26 cellular contexts compared by ENCODE assay signal in genomic region chr11:125600663-125601062, GRCh38. TPM values are rescaled to one million over a fixed set of nuclear protein-coding genes. Genes with fewer than 3 reads are reported as not detected.
DNase-seq lines count a peak whose midpoint lies in the region; ATAC-seq, FAIRE-seq and TF ChIP-seq lines count a peak whose summit lies in the region.
"Had no signal": no experiment of that assay in that cellular context is flagged by ENCODE, and none has a peak within 500 bp of the region (broad histone marks: within the 10 kb centered on the region; RNA-seq: fewer than 3 reads in every experiment).

No MANE protein-coding gene starts in this region.

- TF ChIP-seq CTCF in HepG2 (CRISPR knock-in tag; IDR thresholded peaks at IDR 0.05) (no peak), right lobe of liver (IDR thresholded peaks at IDR 0.05) (no peak), astrocyte (IDR thresholded peaks at IDR 0.05; ENCODE audit: insufficient read depth, low read depth, low read length) (no peak)

- TF ChIP-seq POLR2A in HepG2 (IDR thresholded peaks at IDR 0.05; ENCODE audit: insufficient read depth in 1 of 2, low read depth in 2 of 2, low read length in 2 of 2) (no peak), right lobe of liver (IDR thresholded peaks at IDR 0.05) (no peak)

- H3K27ac Mint-ChIP-seq in astrocyte (ENCODE audit: unreplicated experiment), result peak overlapping the region; percentile 41
- H3K27ac Mint-ChIP-seq: CD4-positive, alpha-beta T cell had no signal

- peaks cover 3% of the 10 kb centered on the region for H3K4me1 Mint-ChIP-seq in astrocyte (ENCODE audit: low read depth, unreplicated experiment)
- H3K4me1 Mint-ChIP-seq: CD14-positive monocyte had no signal

- no peak for TF ChIP-seq RAD21 in HepG2 (CRISPR knock-in tag; IDR thresholded peaks at IDR 0.05)

- H3K27me3 Mint-ChIP-seq in astrocyte (ENCODE audit: low read depth, unreplicated experiment), result no peaks in the 10 kb centered on the region
- H3K27me3 Mint-ChIP-seq: CD4-positive, alpha-beta T cell; CD8-positive, alpha-beta memory T cell had no signal

- POLR2A ChIA-PET in HepG2 (lab: Yijun Ruan, JAX), result no interaction called here

- intact Hi-C loops in HepG2 (cut with micrococcal nuclease; ENCODE audit: unreplicated experiment), result no loop called here
- intact Hi-C loops in right lobe of liver (cut with DNase I), result no loop called here

- H3K9me3 ChIP-seq in HepG2 (ENCODE audit: low read length) (no peaks in the 10 kb centered on the region), right lobe of liver (no peaks in the 10 kb centered on the region), astrocyte (ENCODE audit: insufficient read depth, low read depth, low read length) (no peaks in the 10 kb centered on the region), endocrine pancreas (ENCODE audit: control insufficient read depth, low read length) (no peaks in the 10 kb centered on the region)
- H3K9me3 ChIP-seq: A549; BE2C; BLaER1 treated with 17β-estradiol and CSF1 and Interleukin-3, amounts not matched to agents 10 nM and 100 nM; HAP-1 had no signal

- peaks cover 4% of the 10 kb centered on the region for H3K36me3 Mint-ChIP-seq in astrocyte (ENCODE audit: low read depth, unreplicated experiment)

- FAIRE-seq in HepG2 (lab: Jason Lieb, UNC), result no peak
- no peak for FAIRE-seq in astrocyte (lab: Jason Lieb, UNC)
- FAIRE-seq: A549, D721Med, GM12891, GM18507, H54 had no signal

- in situ Hi-C loops in HepG2 (cut with HindIII; ENCODE audit: extremely low pct_ligation_motif_present, low pct_unique_long_range_greater_than_20kb), result no loop called here

- TF ChIP-seq EP300 in HepG2 (IDR thresholded peaks at IDR 0.05; ENCODE audit: low read depth in 2 of 2, low read length in 2 of 2), result no peak
- TF ChIP-seq EP300 in HepG2 (CRISPR knock-in tag; IDR thresholded peaks at IDR 0.05; ENCODE audit: borderline replicate concordance), result no peak

- DNase-seq in HepG2 (ENCODE audit: low spot score) (no peak), right lobe of liver (no peak), astrocyte (ENCODE audit: low read depth) (no peak), MV-4-11 (lab: John Stamatoyannopoulos, UW) (no peak)
- DNase-seq: 8988T; ACHN; AML-193; BE2C; CD4-positive, alpha-beta T cell; CD8-positive, alpha-beta memory T cell; DMS 273 treated with DMSO at 0.1 percent for 48 hours; DMS79; EL; GDM1; GOT3 had no signal

- H4K20me1 ChIP-seq in HepG2 (ENCODE audit: insufficient read depth, low read length) (no peaks in the 10 kb centered on the region), astrocyte (ENCODE audit: insufficient read depth, low read length) (peaks cover 50% of the 10 kb centered on the region)

- no peak overlapping the region for H3K4me2 ChIP-seq in HepG2 (ENCODE audit: low read depth, low read length)
- H3K4me2 ChIP-seq in astrocyte (ENCODE audit: low read length), result no peak overlapping the region
- H3K4me2 ChIP-seq: A549; BLaER1 treated with 17β-estradiol and CSF1 and Interleukin-3, amounts not matched to agents 10 nM and 100 nM had no signal

- H3K27me3 ChIP-seq in HepG2 (ENCODE audit: control insufficient read depth in 1 of 2, insufficient read depth in 2 of 2, low read length in 2 of 2) (no peaks in the 10 kb centered on the region), right lobe of liver (no peaks in the 10 kb centered on the region), astrocyte (ENCODE audit: insufficient read depth, low read length) (no peaks in the 10 kb centered on the region), endocrine pancreas (ENCODE audit: control insufficient read depth, insufficient read depth, low read length) (no peaks in the 10 kb centered on the region)
- H3K27me3 ChIP-seq: BE2C; BLaER1 treated with 17β-estradiol and CSF1 and Interleukin-3, amounts not matched to agents 10 nM and 100 nM had no signal

- peaks cover 11% of the 10 kb centered on the region for H3K4me1 ChIP-seq in HepG2 (ENCODE audit: insufficient read depth, low read length)
- no peaks in the 10 kb centered on the region for H3K4me1 ChIP-seq in right lobe of liver
- no peaks in the 10 kb centered on the region for H3K4me1 ChIP-seq in astrocyte (ENCODE audit: insufficient read depth, low read length)
- H3K4me1 ChIP-seq in endocrine pancreas (ENCODE audit: control insufficient read depth, insufficient read depth, low read length), result peaks cover 5% of the 10 kb centered on the region
- H3K4me1 ChIP-seq: A549, BE2C, HAP-1 had no signal

- H3K79me2 ChIP-seq in HepG2 (ENCODE audit: insufficient read depth, low read length) (peaks cover 17% of the 10 kb centered on the region), astrocyte (ENCODE audit: insufficient read depth, low read length) (peaks cover 41% of the 10 kb centered on the region)

- H3K4me3 ChIP-seq in HepG2 (replicated peaks in 1 of 3; ENCODE audit: insufficient read depth in 1 of 3, low read depth in 2 of 3, low read length in 3 of 3) (no peak overlapping the region), right lobe of liver (no peak overlapping the region), astrocyte (ENCODE audit: insufficient read depth, low read depth, low read length) (no peak overlapping the region), endocrine pancreas (ENCODE audit: control insufficient read depth, insufficient read depth, low read length) (no peak overlapping the region)
- H3K4me3 ChIP-seq: A549; BLaER1 treated with 17β-estradiol and CSF1 and Interleukin-3, amounts not matched to agents 10 nM and 100 nM; HAP-1 had no signal

- 100% methylated on average over 2 of the region's 2 CpGs for WGBS in HepG2 (ENCODE audit: low lambda C conversion rate)
- WGBS in right lobe of liver (ENCODE audit: insufficient coverage, low coverage, low lambda C conversion rate, missing lambda C conversion rate), result 94% methylated on average over 2 of the region's 2 CpGs

- no peak for ATAC-seq in HepG2
- no peak for ATAC-seq in right lobe of liver
- no peak for ATAC-seq in GM19324 (IDR thresholded peaks at IDR 0.05; ENCODE audit: low FRiP score, unreplicated experiment)
- ATAC-seq in HG03025 (IDR thresholded peaks at IDR 0.05; ENCODE audit: low FRiP score, unreplicated experiment), result no peak
- ATAC-seq: A549 had no signal

- H2AFZ ChIP-seq in HepG2 (ENCODE audit: low read length), result no peak overlapping the region
- no peak overlapping the region for H2AFZ ChIP-seq in astrocyte (ENCODE audit: low read depth, low read length)

- H3K27ac ChIP-seq in HepG2 (ENCODE audit: extremely low read length, insufficient read depth, low read length), result no peak overlapping the region
- H3K27ac ChIP-seq in right lobe of liver, result no peak overlapping the region
- no peak overlapping the region for H3K27ac ChIP-seq in astrocyte (ENCODE audit: low read depth, low read length)
- H3K27ac ChIP-seq: A549; BLaER1 treated with 17β-estradiol and CSF1 and Interleukin-3, amounts not matched to agents 10 nM and 100 nM had no signal

- H3K9me3 Mint-ChIP-seq in astrocyte (ENCODE audit: unreplicated experiment), result no peaks in the 10 kb centered on the region
- H3K9me3 Mint-ChIP-seq: CD4-positive, alpha-beta T cell; CD8-positive, alpha-beta memory T cell had no signal

- peaks cover 22 to 69% of the 10 kb centered on the region in 2 experiments for H3K36me3 ChIP-seq in HepG2 (replicated peaks in 1 of 2; ENCODE audit: control insufficient read depth in 1 of 2, insufficient read depth in 2 of 2, low read length in 2 of 2)
- peaks cover 0 to 89% (median 36%) of the 10 kb centered on the region in 4 donors for H3K36me3 ChIP-seq in right lobe of liver
- peaks cover 54% of the 10 kb centered on the region for H3K36me3 ChIP-seq in astrocyte (ENCODE audit: insufficient read depth, low read length)
- H3K36me3 ChIP-seq in endocrine pancreas (ENCODE audit: control insufficient read depth, insufficient read depth, low read length), result peaks cover 9% of the 10 kb centered on the region

- no peak overlapping the region for H3K4me3 Mint-ChIP-seq in astrocyte (ENCODE audit: unreplicated experiment)
- H3K4me3 Mint-ChIP-seq: CD14-positive monocyte; CD4-positive, alpha-beta T cell; CD8-positive, alpha-beta memory T cell had no signal

- H3K9ac ChIP-seq in HepG2 (ENCODE audit: insufficient read depth, low read depth, low read length), result no peak overlapping the region
- no peak overlapping the region for H3K9ac ChIP-seq in astrocyte (ENCODE audit: low read length)
- peak overlapping the region; percentile 13 for H3K9ac ChIP-seq in endocrine pancreas (ENCODE audit: control insufficient read depth, insufficient read depth, low read length)
- H3K9ac ChIP-seq: BLaER1 treated with 17β-estradiol and CSF1 and Interleukin-3, amounts not matched to agents 10 nM and 100 nM had no signal

- BruUV-seq in HepG2 (replicated peaks; lab: Mats Ljungman, UMichigan), result no TSS peak

- CTCF ChIA-PET in HepG2 (lab: Yijun Ruan, JAX; ENCODE audit: low intra/inter-chr PET ratio, low total read pairs), result no interaction called here

RNA-seq across cellular contexts. Expression of gene STT3A, which starts 8.0 kb away (rescaled TPM):
- total RNA-seq in HepG2 (2016; rRNA removed; fragmentation: Illumina TruSeq; extraction: Trizol) (141 and 229 TPM in 2 replicates), right lobe of liver (100 to 1,000 TPM in 1 of 6 experiments, 10 to 100 TPM in 5; 73.3 to 108 (median 86.8) TPM), astrocyte (232 and 258 TPM in 2 replicates)
- total RNA-seq in HepG2 (2016; cell fraction: cytosol; rRNA removed; fragmentation: Illumina TruSeq; extraction: Trizol; ENCODE audit: low read depth), result 15.9 and 18.0 TPM in 2 replicates
- 132 and 230 TPM in 2 replicates for total RNA-seq in HepG2 (2016; cell fraction: insoluble cytoplasmic fraction; rRNA removed; fragmentation: Illumina TruSeq; extraction: Trizol)
- 41.6 and 47.1 TPM in 2 replicates for total RNA-seq in HepG2 (2016; cell fraction: membrane; rRNA removed; fragmentation: Illumina TruSeq; extraction: Trizol)
- 206 and 227 TPM in 2 replicates for total RNA-seq in HepG2 (2016; cell fraction: nucleus; rRNA removed; fragmentation: Illumina TruSeq; extraction: Trizol)
- polyA plus RNA-seq in HepG2 (2011; rRNA removed), result 314 and 319 TPM in 2 replicates
- 246 and 346 TPM in 2 replicates for polyA plus RNA-seq in HepG2 (2011; cell fraction: cytosol; rRNA removed)
- 97.8 and 129 TPM in 2 replicates for polyA plus RNA-seq in HepG2 (2011; cell fraction: nucleus; rRNA removed)
- 235 and 247 TPM in 2 replicates for polyA plus RNA-seq in HepG2 (2012)
- polyA plus RNA-seq in HepG2 (2016; cell fraction: cytosol; fragmentation: Illumina TruSeq; extraction: Trizol; ENCODE audit: low read depth), result 17.5 and 22.3 TPM in 2 replicates
- 131 and 134 TPM in 2 replicates for polyA plus RNA-seq in HepG2 (2016; cell fraction: insoluble cytoplasmic fraction; fragmentation: Illumina TruSeq; extraction: Trizol; ENCODE audit: low read depth)
- 31.9 and 40.3 TPM in 2 replicates for polyA plus RNA-seq in HepG2 (2016; cell fraction: membrane; fragmentation: Illumina TruSeq; extraction: Trizol; ENCODE audit: low read depth)
- 266 and 272 TPM in 2 replicates for polyA plus RNA-seq in HepG2 (2016; cell fraction: nucleus; fragmentation: Illumina TruSeq; extraction: Trizol; ENCODE audit: insufficient read depth, low read depth)
- 944 and 2,048 TPM in 2 replicates for polyA minus RNA-seq in HepG2 (2011; rRNA and poly(A)+ RNA removed; ENCODE audit: low replicate concordance)
- 324 and 343 TPM in 2 replicates for polyA minus RNA-seq in HepG2 (2011; cell fraction: cytosol; rRNA and poly(A)+ RNA removed)
- polyA minus RNA-seq in HepG2 (2011; cell fraction: nucleus; rRNA and poly(A)+ RNA removed), result 233 and 287 TPM in 2 replicates

RNA-seq across cellular contexts. Expression of gene CHEK1, which starts 24.3 kb away (rescaled TPM):
- total RNA-seq in HepG2 (2016; rRNA removed; fragmentation: Illumina TruSeq; extraction: Trizol) (83.2 and 152 TPM in 2 replicates), right lobe of liver (1 to 10 TPM in 4 of 6 experiments, under 1 TPM in 2; 0.59 to 6.9 (median 1.7) TPM), astrocyte (23.0 and 30.3 TPM in 2 replicates)
- total RNA-seq in HepG2 (2016; cell fraction: cytosol; rRNA removed; fragmentation: Illumina TruSeq; extraction: Trizol; ENCODE audit: low read depth), result 21.4 and 24.7 TPM in 2 replicates
- total RNA-seq in HepG2 (2016; cell fraction: insoluble cytoplasmic fraction; rRNA removed; fragmentation: Illumina TruSeq; extraction: Trizol), result 81.6 and 154 TPM in 2 replicates
- total RNA-seq in HepG2 (2016; cell fraction: membrane; rRNA removed; fragmentation: Illumina TruSeq; extraction: Trizol), result 46.5 and 56.2 TPM in 2 replicates
- 56.3 and 62.5 TPM in 2 replicates for total RNA-seq in HepG2 (2016; cell fraction: nucleus; rRNA removed; fragmentation: Illumina TruSeq; extraction: Trizol)
- 11.0 and 17.8 TPM in 2 replicates for polyA plus RNA-seq in HepG2 (2011; rRNA removed)
- 8.6 and 9.4 TPM in 2 replicates for polyA plus RNA-seq in HepG2 (2011; cell fraction: cytosol; rRNA removed)
- 8.6 and 9.6 TPM in 2 replicates for polyA plus RNA-seq in HepG2 (2011; cell fraction: nucleus; rRNA removed)
- 10.1 and 24.7 TPM in 2 replicates for polyA plus RNA-seq in HepG2 (2012)
- 14.9 and 15.0 TPM in 2 replicates for polyA plus RNA-seq in HepG2 (2016; cell fraction: cytosol; fragmentation: Illumina TruSeq; extraction: Trizol; ENCODE audit: low read depth)
- 102 and 108 TPM in 2 replicates for polyA plus RNA-seq in HepG2 (2016; cell fraction: insoluble cytoplasmic fraction; fragmentation: Illumina TruSeq; extraction: Trizol; ENCODE audit: low read depth)
- 30.1 and 31.3 TPM in 2 replicates for polyA plus RNA-seq in HepG2 (2016; cell fraction: membrane; fragmentation: Illumina TruSeq; extraction: Trizol; ENCODE audit: low read depth)
- polyA plus RNA-seq in HepG2 (2016; cell fraction: nucleus; fragmentation: Illumina TruSeq; extraction: Trizol; ENCODE audit: insufficient read depth, low read depth), result 56.2 and 66.9 TPM in 2 replicates
- polyA minus RNA-seq in HepG2 (2011; rRNA and poly(A)+ RNA removed; ENCODE audit: low replicate concordance), result 11.3 and 21.3 TPM in 2 replicates
- polyA minus RNA-seq in HepG2 (2011; cell fraction: cytosol; rRNA and poly(A)+ RNA removed), result 12.0 and 13.8 TPM in 2 replicates
- polyA minus RNA-seq in HepG2 (2011; cell fraction: nucleus; rRNA and poly(A)+ RNA removed), result 32.1 and 40.6 TPM in 2 replicates

RNA-seq across cellular contexts. Expression of gene EI24, which starts 31.4 kb away (rescaled TPM):
- 126 and 138 TPM in 2 replicates for total RNA-seq in HepG2 (2016; rRNA removed; fragmentation: Illumina TruSeq; extraction: Trizol)
- 208 and 212 TPM in 2 replicates for total RNA-seq in HepG2 (2016; cell fraction: cytosol; rRNA removed; fragmentation: Illumina TruSeq; extraction: Trizol; ENCODE audit: low read depth)
- 124 and 136 TPM in 2 replicates for total RNA-seq in HepG2 (2016; cell fraction: insoluble cytoplasmic fraction; rRNA removed; fragmentation: Illumina TruSeq; extraction: Trizol)
- total RNA-seq in HepG2 (2016; cell fraction: membrane; rRNA removed; fragmentation: Illumina TruSeq; extraction: Trizol), result 398 and 405 TPM in 2 replicates
- total RNA-seq in HepG2 (2016; cell fraction: nucleus; rRNA removed; fragmentation: Illumina TruSeq; extraction: Trizol), result 62.3 and 65.1 TPM in 2 replicates
- 70.0 and 84.7 TPM in 2 replicates for polyA plus RNA-seq in HepG2 (2011; rRNA removed)
- polyA plus RNA-seq in HepG2 (2011; cell fraction: cytosol; rRNA removed), result 74.3 and 105 TPM in 2 replicates
- polyA plus RNA-seq in HepG2 (2011; cell fraction: nucleus; rRNA removed), result 19.8 and 28.7 TPM in 2 replicates
- 55.7 and 63.2 TPM in 2 replicates for polyA plus RNA-seq in HepG2 (2012)
- 321 and 335 TPM in 2 replicates for polyA plus RNA-seq in HepG2 (2016; cell fraction: cytosol; fragmentation: Illumina TruSeq; extraction: Trizol; ENCODE audit: low read depth)
- 170 and 183 TPM in 2 replicates for polyA plus RNA-seq in HepG2 (2016; cell fraction: insoluble cytoplasmic fraction; fragmentation: Illumina TruSeq; extraction: Trizol; ENCODE audit: low read depth)
- polyA plus RNA-seq in HepG2 (2016; cell fraction: membrane; fragmentation: Illumina TruSeq; extraction: Trizol; ENCODE audit: low read depth), result 442 and 463 TPM in 2 replicates
- 109 and 110 TPM in 2 replicates for polyA plus RNA-seq in HepG2 (2016; cell fraction: nucleus; fragmentation: Illumina TruSeq; extraction: Trizol; ENCODE audit: insufficient read depth, low read depth)
- 105 and 116 TPM in 2 replicates for polyA minus RNA-seq in HepG2 (2011; rRNA and poly(A)+ RNA removed; ENCODE audit: low replicate concordance)
- 34.0 and 35.6 TPM in 2 replicates for polyA minus RNA-seq in HepG2 (2011; cell fraction: cytosol; rRNA and poly(A)+ RNA removed)
- 20.9 and 25.4 TPM in 2 replicates for polyA minus RNA-seq in HepG2 (2011; cell fraction: nucleus; rRNA and poly(A)+ RNA removed)
- total RNA-seq in right lobe of liver, result 100 to 1,000 TPM in 5 of 6 experiments, 10 to 100 TPM in 1; 74.4 to 232 (median 113) TPM
- 118 and 129 TPM in 2 replicates for total RNA-seq in astrocyte
